8 cellular contexts compared by ENCODE assay signal in the genomic region with DNA sequence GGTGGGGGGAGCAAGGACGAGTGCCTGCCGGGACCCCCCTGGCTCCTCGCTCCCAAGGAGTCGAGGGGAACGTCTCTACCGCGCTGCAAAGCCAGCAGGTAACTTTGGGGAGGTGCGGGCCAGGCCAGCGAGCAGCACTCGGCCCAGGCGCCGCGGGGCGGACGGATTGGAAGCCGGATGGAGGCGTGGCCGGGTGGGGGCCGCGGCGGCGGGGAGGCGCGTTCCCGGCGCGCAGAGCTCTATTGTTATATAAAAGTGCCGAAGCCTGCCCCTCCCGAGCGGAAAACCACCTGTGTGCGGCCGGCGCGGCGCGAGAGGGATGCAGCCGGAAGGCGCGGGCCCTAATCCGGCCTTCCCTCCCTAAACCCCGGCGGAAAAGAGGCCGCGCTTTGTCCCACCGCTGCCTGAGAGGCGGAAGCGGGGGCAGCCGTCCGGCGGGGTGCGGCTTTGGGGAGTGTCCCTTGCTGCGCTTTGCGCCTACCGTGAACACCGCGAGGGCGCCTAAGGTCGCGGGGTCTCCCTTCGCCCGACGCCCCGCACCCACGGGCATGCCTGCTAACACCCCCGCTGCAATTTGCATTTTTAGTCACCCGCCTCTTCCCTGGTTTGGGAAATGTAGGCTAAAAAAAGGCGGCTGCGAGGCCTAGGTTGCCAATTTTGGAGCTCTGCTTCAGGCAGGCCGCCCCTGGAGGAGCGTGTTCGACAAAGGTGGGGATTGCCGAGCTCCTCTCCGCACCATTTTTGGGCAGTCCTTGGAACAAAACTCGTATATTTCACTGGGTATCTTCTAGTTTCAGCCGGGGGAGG. TPM values are rescaled to one million over a fixed set of nuclear protein-coding genes. Genes with fewer than 3 reads are reported as not detected.
DNase-seq lines count a peak whose midpoint lies in the region; ATAC-seq, FAIRE-seq and TF ChIP-seq lines count a peak whose summit lies in the region.

No MANE protein-coding gene starts in this region.

- H3K4me3 ChIP-seq in endocrine pancreas (ENCODE audit: control insufficient read depth, insufficient read depth, low read length) = peak overlapping the region; percentile 25

- H3K9ac ChIP-seq in endocrine pancreas (ENCODE audit: control insufficient read depth, insufficient read depth, low read length) = peak overlapping the region; percentile 63

- no peaks in the 10 kb centered on the region for H3K27me3 ChIP-seq in endocrine pancreas (ENCODE audit: control insufficient read depth, insufficient read depth, low read length)

- no peak for TF ChIP-seq CTCF in mesothelial cell of epicardium (IDR thresholded peaks at IDR 0.05; ENCODE audit: unreplicated experiment)
- TF ChIP-seq CTCF in D721Med (IDR thresholded peaks at IDR 0.05; ENCODE audit: insufficient read depth, missing control alignments) = no peak

- FAIRE-seq in D721Med (lab: Jason Lieb, UNC) = no peak

- peak overlapping the region; percentile 84 for H3K4me3 Mint-ChIP-seq in mesothelial cell of epicardium

- H3K9me3 Mint-ChIP-seq in mesothelial cell of epicardium = no peaks in the 10 kb centered on the region

- H3K27ac Mint-ChIP-seq in mesothelial cell of epicardium = peak overlapping the region; percentile 91

- no peaks in the 10 kb centered on the region for H3K9me3 ChIP-seq in endocrine pancreas (ENCODE audit: control insufficient read depth, low read length)

- H3K27me3 Mint-ChIP-seq in mesothelial cell of epicardium (ENCODE audit: low read depth) = peaks cover 21% of the 10 kb centered on the region

- H3K36me3 ChIP-seq in endocrine pancreas (ENCODE audit: control insufficient read depth, insufficient read depth, low read length) = no peaks in the 10 kb centered on the region

- peaks cover 60% of the 10 kb centered on the region for H3K4me1 Mint-ChIP-seq in mesothelial cell of epicardium

- peaks cover under 1% of the 10 kb centered on the region for H3K36me3 Mint-ChIP-seq in mesothelial cell of epicardium

- ATAC-seq in HG02870 (IDR thresholded peaks at IDR 0.05; ENCODE audit: unreplicated experiment) = peak; percentile 23

- DNase-seq in GM04504 (ENCODE audit: low read depth) (peak; percentile 43), NCI-H510A (lab: John Stamatoyannopoulos, UW) (peak; percentile 72), mesothelial cell of epicardium (ENCODE audit: low spot score in 2 of 2, unreplicated experiment in 2 of 2) (peak in 1 of 2 experiments; percentile 71), D721Med (ENCODE audit: insufficient read length, low spot score) (no peak)
- peak; percentile 57 to 65 (median 61) for DNase-seq in activated CD8-positive, alpha-beta memory T cell treated with anti-CD3 and anti-CD28 coated beads for 48 hours (ENCODE audit: low read depth in 2 of 3, low spot score in 2 of 3)
- peak; percentile 33 to 34 for DNase-seq in stimulated activated CD8-positive, alpha-beta memory T cell treated with anti-CD3 and anti-CD28 coated beads, Interleukin-2, amount 100 ng/mL, for 1 hour (ENCODE audit: low read depth in 2 of 2)

- no peaks in the 10 kb centered on the region for H3K4me1 ChIP-seq in endocrine pancreas (ENCODE audit: control insufficient read depth, insufficient read depth, low read length)

RNA-seq across cellular contexts. Expression of a gene that starts 1.7 kb away (rescaled TPM):
- total RNA-seq in mesothelial cell of epicardium = 22.2 to 24.8 TPM (median 22.9 TPM) in 3 replicates
